27 cellular contexts compared by ENCODE assay signal in the genomic region with DNA sequence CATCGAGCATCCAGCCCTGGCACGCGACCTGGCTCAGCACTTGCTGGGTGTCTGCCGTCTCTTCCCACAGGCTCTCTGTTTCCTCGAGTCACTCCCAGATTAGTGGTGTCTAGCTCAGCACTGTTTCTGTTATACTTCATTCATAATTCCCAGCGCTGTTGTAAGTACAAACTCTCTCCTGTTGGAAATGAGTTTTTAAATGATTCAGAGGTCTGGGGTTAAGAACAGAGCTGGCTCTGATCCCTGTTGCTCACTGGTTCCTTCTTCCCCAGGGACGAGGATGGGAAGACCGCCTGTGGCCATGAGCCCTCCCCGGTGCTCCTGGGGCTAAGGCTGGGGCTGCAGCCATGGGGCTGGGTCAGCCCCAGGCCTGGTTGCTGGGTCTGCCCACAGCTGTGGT. TPM values are rescaled to one million over a fixed set of nuclear protein-coding genes. Genes with fewer than 3 reads are reported as not detected.
A peak's percentile ranks its signal among the peaks of the same experiment; 100 is the strongest.
DNase-seq lines count a peak whose midpoint lies in the region; ATAC-seq and TF ChIP-seq lines count a peak whose summit lies in the region.
"Had no signal": no experiment of that assay in that cellular context is flagged by ENCODE, and none has a peak within 500 bp of the region (broad histone marks: within the 10 kb centered on the region; RNA-seq: fewer than 3 reads in every experiment).

No MANE protein-coding gene starts in this region.

- 73 to 74% methylated on average over 9 of the region's 9 CpGs for WGBS in GM23248 (ENCODE audit: low coverage in 1 of 2, low lambda C conversion rate in 2 of 2, missing lambda C conversion rate in 2 of 2), 2 experiments

- in situ Hi-C loops in GM23248 (cut with MboI): no loop called here

- peaks cover 6% of the 10 kb centered on the region for H3K36me3 Mint-ChIP-seq in stimulated activated effector memory CD8-positive, alpha-beta T cell treated with anti-CD3 and anti-CD28 coated beads, Interleukin-12 subunit alpha, Interleukin-12 subunit beta, amount 100 ng/mL, for 72 hours

- H3K36me3 ChIP-seq in GM23248 (ENCODE audit: low read depth) (no peaks in the 10 kb centered on the region), left lung (peaks cover 0 to 41% of the 10 kb centered on the region in 2 donors)
- H3K36me3 ChIP-seq: cardiac muscle cell had no signal

- peak overlapping the region; percentile 76 for H3K27ac Mint-ChIP-seq in stimulated activated effector memory CD8-positive, alpha-beta T cell treated with anti-CD3 and anti-CD28 coated beads, Interleukin-12 subunit alpha, Interleukin-12 subunit beta, amount 100 ng/mL, for 72 hours
- H3K27ac Mint-ChIP-seq: HFFc6 had no signal

- no peak for TF ChIP-seq CTCF in left lung (IDR thresholded peaks at IDR 0.05)

- peaks cover 23% of the 10 kb centered on the region for H3K4me1 Mint-ChIP-seq in stimulated activated effector memory CD8-positive, alpha-beta T cell treated with anti-CD3 and anti-CD28 coated beads, Interleukin-12 subunit alpha, Interleukin-12 subunit beta, amount 100 ng/mL, for 72 hours

- no peaks in the 10 kb centered on the region for H3K79me2 ChIP-seq in GM23248 (ENCODE audit: insufficient read depth)

- H3K27ac ChIP-seq in GM23248 (no peak overlapping the region), left lung (peak overlapping the region; percentile 22 to 86)
- H3K27ac ChIP-seq: cardiac muscle cell had no signal

- H3K4me3 ChIP-seq in GM23248 (no peak overlapping the region), left lung (no peak overlapping the region)
- H3K4me3 ChIP-seq: cardiac muscle cell, GM12878, lung had no signal

- peak; percentile 43 for DNase-seq in GM23248
- DNase-seq in amniotic epithelial cell (ENCODE audit: low read depth): peak; percentile 69
- peak in 1 of 2 donors; percentile 17 for DNase-seq in left lung
- DNase-seq in stimulated activated effector memory CD8-positive, alpha-beta T cell treated with anti-CD3 and anti-CD28 coated beads, Interleukin-12 subunit alpha, Interleukin-12 subunit beta, amount 100 ng/mL, for 72 hours (ENCODE audit: low spot score in 2 of 2): no peak
- no peak for DNase-seq in stimulated activated naive CD4-positive, alpha-beta T cell treated with Interleukin-2 at 50 U/mL for 16 hours (lab: John Stamatoyannopoulos, UW)
- no peak for DNase-seq in nucleus accumbens (lab: John Stamatoyannopoulos, UW)
- no peak for DNase-seq in globus pallidus (ENCODE audit: low spot score)
- no peak for DNase-seq in D341Med (ENCODE audit: low spot score)
- DNase-seq: activated CD4-positive, CD25-positive, alpha-beta regulatory T cell treated with anti-CD3 and anti-CD28 coated beads, Interleukin-2, amount 50 U/mL, for 72 hours; activated CD8-positive, alpha-beta T cell treated with anti-CD3 and anti-CD28 coated beads, Interleukin-2, amount 10 ng/mL, durations not matched to agents 7 days and 5 days; activated naive CD4-positive, alpha-beta T cell treated with Interleukin-2 at 50 U/mL for 16 hours; amniotic stem cell; dermis blood vessel endothelial cell; DMS79; HFFc6; hypothalamus; Kasumi-1; NCI-H1048; NCI-H2029; NCI-H345; stimulated activated CD4-positive, alpha-beta T cell treated with anti-CD3 and anti-CD28 coated beads, Interleukin-15, amount 100 ng/mL, for 24 hours; stimulated activated CD8-positive, alpha-beta memory T cell treated with anti-CD3 and anti-CD28 coated beads, Interleukin-4, amount 100 ng/mL, for 48 hours; substantia nigra; SW 1271 had no signal

- intact Hi-C loops in left lung (cut with DNase I): no loop called here

- H3F3A ChIP-seq in GM23248 (ENCODE audit: insufficient read depth): no peaks in the 10 kb centered on the region

- no peak overlapping the region for H3K9ac ChIP-seq in GM23248

- no peak overlapping the region for H3K4me3 Mint-ChIP-seq in stimulated activated effector memory CD8-positive, alpha-beta T cell treated with anti-CD3 and anti-CD28 coated beads, Interleukin-12 subunit alpha, Interleukin-12 subunit beta, amount 100 ng/mL, for 72 hours
- H3K4me3 Mint-ChIP-seq: activated CD8-positive, alpha-beta T cell treated with anti-CD3 and anti-CD28 coated beads, Interleukin-2, amount 10 ng/mL, durations not matched to agents 7 days and 5 days; HFFc6 had no signal

- no peak for ATAC-seq in left lung
- ATAC-seq in stimulated activated effector memory CD8-positive, alpha-beta T cell treated with anti-CD3 and anti-CD28 coated beads, Interleukin-12 subunit alpha, Interleukin-12 subunit beta, amount 100 ng/mL, for 72 hours: no peak
- ATAC-seq: activated CD8-positive, alpha-beta T cell treated with anti-CD3 and anti-CD28 coated beads, Interleukin-2, amount 10 ng/mL, durations not matched to agents 7 days and 5 days; GM12878 had no signal

- H3K9me3 Mint-ChIP-seq in stimulated activated effector memory CD8-positive, alpha-beta T cell treated with anti-CD3 and anti-CD28 coated beads, Interleukin-12 subunit alpha, Interleukin-12 subunit beta, amount 100 ng/mL, for 72 hours: no peaks in the 10 kb centered on the region
- H3K9me3 Mint-ChIP-seq: HFFc6 had no signal

- H2AFZ ChIP-seq in GM23248: no peak overlapping the region

- H3K4me1 ChIP-seq in GM23248 (ENCODE audit: insufficient read depth) (no peaks in the 10 kb centered on the region), left lung (peaks cover 6 to 34% of the 10 kb centered on the region in 2 donors)

- H3K9me2 ChIP-seq in GM23248 (ENCODE audit: insufficient read depth): no peaks in the 10 kb centered on the region

- no peaks in the 10 kb centered on the region for H3K9me3 ChIP-seq in GM23248 (ENCODE audit: low read depth)
- H3K9me3 ChIP-seq in left lung: no peaks in the 10 kb centered on the region

- H4K20me1 ChIP-seq in GM23248 (ENCODE audit: insufficient read depth): no peaks in the 10 kb centered on the region

- no peaks in the 10 kb centered on the region for H3K27me3 ChIP-seq in GM23248 (replicated peaks; ENCODE audit: insufficient read depth)
- no peaks in the 10 kb centered on the region for H3K27me3 ChIP-seq in left lung
- H3K27me3 ChIP-seq: cardiac muscle cell had no signal

- no peak overlapping the region for H3K4me2 ChIP-seq in GM23248 (ENCODE audit: unreplicated experiment)

RNA-seq across cellular contexts. Expression of a gene that starts 17.3 kb away (rescaled TPM):
- not detected in 2 replicates for total RNA-seq in GM23248 (2014; rRNA removed; shearing (Covaris generic))
- polyA plus RNA-seq in GM23248 (2016; fragmentation: Nextera tagmentation; extraction: Ambion mirVana): not detected in 2 replicates
- total RNA-seq in left lung: 1 to 10 TPM; 5.6 to 7.3 TPM
- total RNA-seq: cardiac muscle cell, dermis blood vessel endothelial cell had no signal

RNA-seq across cellular contexts. Expression of a gene that starts 33.8 kb away (rescaled TPM):
- 109 and 134 TPM in 2 replicates for total RNA-seq in GM23248 (2014; rRNA removed; shearing (Covaris generic))
- 127 and 134 TPM in 2 replicates for polyA plus RNA-seq in GM23248 (2016; fragmentation: Nextera tagmentation; extraction: Ambion mirVana)
- total RNA-seq in left lung: 100 to 1,000 TPM; 104 to 122 TPM

RNA-seq across cellular contexts. Expression of a gene that starts 35.1 kb away (rescaled TPM):
- 3.1 and 3.7 TPM in 2 replicates for total RNA-seq in GM23248 (2014; rRNA removed; shearing (Covaris generic))
- 5.0 and 5.5 TPM in 2 replicates for polyA plus RNA-seq in GM23248 (2016; fragmentation: Nextera tagmentation; extraction: Ambion mirVana)
- 10 to 100 TPM; 13.4 to 15.2 TPM for total RNA-seq in left lung

RNA-seq across cellular contexts. Expression of a gene that starts 36.3 kb away (rescaled TPM):
- total RNA-seq in GM23248 (2014; rRNA removed; shearing (Covaris generic)): 54.1 and 58.8 TPM in 2 replicates
- polyA plus RNA-seq in GM23248 (2016; fragmentation: Nextera tagmentation; extraction: Ambion mirVana): 85.9 and 87.6 TPM in 2 replicates
- total RNA-seq in left lung: 10 to 100 TPM; 47.0 to 48.2 TPM

RNA-seq across cellular contexts. Expression of a gene that starts 48.0 kb away (rescaled TPM):
- total RNA-seq in GM23248 (2014; rRNA removed; shearing (Covaris generic)): 23.1 and 23.6 TPM in 2 replicates
- polyA plus RNA-seq in GM23248 (2016; fragmentation: Nextera tagmentation; extraction: Ambion mirVana): 17.7 and 19.8 TPM in 2 replicates
- 10 to 100 TPM; 17.4 to 18.7 TPM for total RNA-seq in left lung

Comparison
In these comparisons a context has a peak if more than half of its experiments do, and no peak if none do; other contexts are left out.
1. DNase-seq: peak in GM23248 (single experiment) and amniotic epithelial cell (single experiment); none in stimulated activated effector memory CD8-positive, alpha-beta T cell treated with anti-CD3 and anti-CD28 coated beads, Interleukin-12 subunit alpha, Interleukin-12 subunit beta, amount 100 ng/mL, for 72 hours (0 of 2), stimulated activated naive CD4-positive, alpha-beta T cell treated with Interleukin-2 at 50 U/mL for 16 hours (single experiment), nucleus accumbens (0 of 56), globus pallidus (single experiment) and D341Med (single experiment).